18 cellular contexts compared by ENCODE assay signal in genomic region chr1:22276396-22276748, GRCh38.
DNase-seq lines count a peak whose midpoint lies in the region; ATAC-seq and TF ChIP-seq lines count a peak whose summit lies in the region.
"Had no signal": no experiment of that assay in that cellular context is flagged by ENCODE, and none has a peak within 500 bp of the region (broad histone marks: within the 10 kb centered on the region; RNA-seq: fewer than 3 reads in every experiment).

No MANE protein-coding gene starts in this region.

- CTCF ChIA-PET in HEK293 (lab: Yijun Ruan, JAX): interaction anchor here (0.9 to 2.1 kb wide), 11 partner anchors 8 to 171 kb away, joined by 3 to 9 read pairs (median 5); no protein-coding TSS in a partner anchor
- CTCF ChIA-PET in Panc1 (lab: Charles Lee): interaction anchor here (0.7 kb wide), 1 partner anchor 29 kb away, joined by 3 read pairs; no protein-coding TSS in a partner anchor
- CTCF ChIA-PET in CD8-positive, alpha-beta memory T cell (lab: Charles Lee): no interaction called here

- H3K9me3 ChIP-seq in HEK293 (ENCODE audit: control insufficient read depth, insufficient read depth, low read depth, low read length): no peaks in the 10 kb centered on the region
- H3K9me3 ChIP-seq in Panc1 (ENCODE audit: control insufficient read depth, insufficient read depth, low read depth, low read length): no peaks in the 10 kb centered on the region
- H3K9me3 ChIP-seq in CD8-positive, alpha-beta memory T cell (ENCODE audit: low read length): no peaks in the 10 kb centered on the region
- H3K9me3 ChIP-seq: A549 had no signal

- intact Hi-C loops in Panc1 (cut with micrococcal nuclease; ENCODE audit: unreplicated experiment): loop anchor here (10.0 kb wide), 2 partner anchors 118 to 142 kb away; no protein-coding TSS in a partner anchor

- DNase-seq in DMS53 (lab: John Stamatoyannopoulos, UW) (peak; percentile 40), DMS53 treated with DMSO at 0.1 percent for 48 hours (lab: John Stamatoyannopoulos, UW; ENCODE audit: unreplicated experiment) (no peak), Panc1 (ENCODE audit: low read depth, low spot score) (no peak), mesothelial cell of epicardium (ENCODE audit: low spot score in 2 of 2, unreplicated experiment in 2 of 2) (no peak), germinal center (ENCODE audit: low spot score) (no peak)
- DNase-seq in CD8-positive, alpha-beta memory T cell: no peak
- DNase-seq in stimulated activated naive B cell treated with anti-CD40 and anti-IgM and Interleukin-4, amounts not matched to agents 10 μg/mL and 1 μg/mL and 100 μg/mL, for 72 hours: no peak
- DNase-seq: DMS 273 treated with DMSO at 0.1 percent for 48 hours, DMS79 had no signal

- H3K4me1 ChIP-seq in HEK293 (ENCODE audit: control insufficient read depth, insufficient read depth, low read length) (no peaks in the 10 kb centered on the region), Panc1 (ENCODE audit: control insufficient read depth, insufficient read depth, low read length) (no peaks in the 10 kb centered on the region)
- H3K4me1 ChIP-seq in CD8-positive, alpha-beta memory T cell (ENCODE audit: insufficient read depth, low read length): no peaks in the 10 kb centered on the region
- H3K4me1 ChIP-seq: A549 had no signal

- TF ChIP-seq CTCF in HEK293 (tag by site-specific recombination; IDR thresholded peaks at IDR 0.05): no peak
- no peak for TF ChIP-seq CTCF in Panc1 (IDR thresholded peaks at IDR 0.05)
- TF ChIP-seq CTCF in mesothelial cell of epicardium (IDR thresholded peaks at IDR 0.05; ENCODE audit: unreplicated experiment): no peak

- H3K4me3 Mint-ChIP-seq in mesothelial cell of epicardium: no peak overlapping the region
- no peak overlapping the region for H3K4me3 Mint-ChIP-seq in CD8-positive, alpha-beta memory T cell
- H3K4me3 Mint-ChIP-seq in stimulated activated naive B cell treated with anti-CD40 and anti-IgM and Interleukin-4, amounts not matched to agents 10 μg/mL and 1 μg/mL and 100 μg/mL, for 72 hours: no peak overlapping the region
- H3K4me3 Mint-ChIP-seq: B cell; CD4-positive, alpha-beta T cell; CD8-positive, alpha-beta T cell had no signal

- H3K27me3 Mint-ChIP-seq in mesothelial cell of epicardium (ENCODE audit: low read depth): no peaks in the 10 kb centered on the region
- peaks cover 9 to 40% of the 10 kb centered on the region in 2 donors for H3K27me3 Mint-ChIP-seq in CD8-positive, alpha-beta memory T cell
- H3K27me3 Mint-ChIP-seq in stimulated activated naive B cell treated with anti-CD40 and anti-IgM and Interleukin-4, amounts not matched to agents 10 μg/mL and 1 μg/mL and 100 μg/mL, for 72 hours: peaks cover 34 to 40% of the 10 kb centered on the region in 2 donors

- no TSS peak for BruUV-seq in Panc1 (replicated peaks; lab: Mats Ljungman, UMichigan)

- peaks cover 3% of the 10 kb centered on the region for H3K9me3 Mint-ChIP-seq in mesothelial cell of epicardium
- H3K9me3 Mint-ChIP-seq in CD8-positive, alpha-beta memory T cell: peaks cover 0 to 3% (median 0%) of the 10 kb centered on the region in 5 donors
- H3K9me3 Mint-ChIP-seq in stimulated activated naive B cell treated with anti-CD40 and anti-IgM and Interleukin-4, amounts not matched to agents 10 μg/mL and 1 μg/mL and 100 μg/mL, for 72 hours: peaks cover 7 to 11% of the 10 kb centered on the region in 2 donors

- H3K36me3 Mint-ChIP-seq in mesothelial cell of epicardium: peaks cover 3% of the 10 kb centered on the region
- peaks cover 0 to 3% (median 0%) of the 10 kb centered on the region in 3 donors for H3K36me3 Mint-ChIP-seq in CD8-positive, alpha-beta memory T cell
- H3K36me3 Mint-ChIP-seq in stimulated activated naive B cell treated with anti-CD40 and anti-IgM and Interleukin-4, amounts not matched to agents 10 μg/mL and 1 μg/mL and 100 μg/mL, for 72 hours: peaks cover 2 to 3% of the 10 kb centered on the region in 2 donors
- H3K36me3 Mint-ChIP-seq: CD8-positive, alpha-beta T cell had no signal

- no peaks in the 10 kb centered on the region for H3K36me3 ChIP-seq in HEK293 (ENCODE audit: control insufficient read depth in 2 of 2, insufficient read depth in 1 of 2, low read length in 2 of 2)
- no peaks in the 10 kb centered on the region for H3K36me3 ChIP-seq in Panc1 (ENCODE audit: control insufficient read depth, insufficient read depth, low read length)
- H3K36me3 ChIP-seq in CD8-positive, alpha-beta memory T cell (ENCODE audit: insufficient read depth, low read length): no peaks in the 10 kb centered on the region
- H3K36me3 ChIP-seq: BLaER1 treated with 17β-estradiol and CSF1 and Interleukin-3, amounts not matched to agents 10 nM and 100 nM had no signal

- H3K4me3 ChIP-seq in HEK293 (ENCODE audit: low read depth, low read length) (no peak overlapping the region), Panc1 (ENCODE audit: low read depth in 2 of 2, low read length in 2 of 2) (no peak overlapping the region)
- no peak overlapping the region for H3K4me3 ChIP-seq in CD8-positive, alpha-beta memory T cell (ENCODE audit: low read length)
- H3K4me3 ChIP-seq: A549; BLaER1 treated with 17β-estradiol and CSF1 and Interleukin-3, amounts not matched to agents 10 nM and 100 nM; GM12878 had no signal

- in situ Hi-C loops in Panc1 (cut with HindIII; ENCODE audit: low pct_unique_long_range_greater_than_20kb, low sequenced_read_pairs): no loop called here

- POLR2A ChIA-PET in HEK293 (lab: Yijun Ruan, JAX) (no interaction called here), Panc1 (lab: Charles Lee) (interaction anchor here (0.6 kb wide), 1 partner anchor 91 kb away, joined by 4 read pairs; no protein-coding TSS in a partner anchor)
- POLR2A ChIA-PET in CD8-positive, alpha-beta memory T cell (lab: Charles Lee): no interaction called here

- peaks cover 53% of the 10 kb centered on the region for H3K4me1 Mint-ChIP-seq in mesothelial cell of epicardium
- no peaks in the 10 kb centered on the region for H3K4me1 Mint-ChIP-seq in CD8-positive, alpha-beta memory T cell
- H3K4me1 Mint-ChIP-seq in stimulated activated naive B cell treated with anti-CD40 and anti-IgM and Interleukin-4, amounts not matched to agents 10 μg/mL and 1 μg/mL and 100 μg/mL, for 72 hours: no peaks in the 10 kb centered on the region
- H3K4me1 Mint-ChIP-seq: B cell had no signal

- H3K27ac Mint-ChIP-seq in mesothelial cell of epicardium: peak overlapping the region; percentile 43
- H3K27ac Mint-ChIP-seq in CD8-positive, alpha-beta memory T cell: no peak overlapping the region
- no peak overlapping the region for H3K27ac Mint-ChIP-seq in stimulated activated naive B cell treated with anti-CD40 and anti-IgM and Interleukin-4, amounts not matched to agents 10 μg/mL and 1 μg/mL and 100 μg/mL, for 72 hours
- H3K27ac Mint-ChIP-seq: B cell; CD4-positive, alpha-beta T cell; CD8-positive, alpha-beta T cell had no signal

- ATAC-seq in Panc1: peak; percentile 24
- no peak for ATAC-seq in stimulated activated naive B cell treated with anti-CD40 and anti-IgM and Interleukin-4, amounts not matched to agents 10 μg/mL and 1 μg/mL and 100 μg/mL, for 72 hours (replicated peaks)

- H3K27ac ChIP-seq in HEK293 (ENCODE audit: extremely low read depth, low read depth, low read length): no peak overlapping the region
- no peak overlapping the region for H3K27ac ChIP-seq in Panc1 (ENCODE audit: low read length)
- no peak overlapping the region for H3K27ac ChIP-seq in CD8-positive, alpha-beta memory T cell (ENCODE audit: low read depth, low read length)
- H3K27ac ChIP-seq: 22Rv1; A549; BLaER1 treated with 17β-estradiol and CSF1 and Interleukin-3, amounts not matched to agents 10 nM and 100 nM; C4-2B had no signal

- no peaks in the 10 kb centered on the region for H3K27me3 ChIP-seq in Panc1 (ENCODE audit: control insufficient read depth, insufficient read depth, low read length)
- peaks cover 6% of the 10 kb centered on the region for H3K27me3 ChIP-seq in CD8-positive, alpha-beta memory T cell (ENCODE audit: insufficient read depth, low read length, poor library complexity, severe bottlenecking)
- H3K27me3 ChIP-seq: BLaER1 treated with 17β-estradiol and CSF1 and Interleukin-3, amounts not matched to agents 10 nM and 100 nM had no signal

TF ChIP-seq in HEK293, 187 proteins besides CTCF, POLR2A, EP300 and RAD21:
- TF ChIP-seq ZNF174 (tag by site-specific recombination; IDR thresholded peaks at IDR 0.05) (no peak), ZFP3 (tag by site-specific recombination; IDR thresholded peaks at IDR 0.05; ENCODE audit: low read depth) (peak; percentile 79; the same call in 1 of the 2 replicates)
- TF ChIP-seq, protein P1, sequence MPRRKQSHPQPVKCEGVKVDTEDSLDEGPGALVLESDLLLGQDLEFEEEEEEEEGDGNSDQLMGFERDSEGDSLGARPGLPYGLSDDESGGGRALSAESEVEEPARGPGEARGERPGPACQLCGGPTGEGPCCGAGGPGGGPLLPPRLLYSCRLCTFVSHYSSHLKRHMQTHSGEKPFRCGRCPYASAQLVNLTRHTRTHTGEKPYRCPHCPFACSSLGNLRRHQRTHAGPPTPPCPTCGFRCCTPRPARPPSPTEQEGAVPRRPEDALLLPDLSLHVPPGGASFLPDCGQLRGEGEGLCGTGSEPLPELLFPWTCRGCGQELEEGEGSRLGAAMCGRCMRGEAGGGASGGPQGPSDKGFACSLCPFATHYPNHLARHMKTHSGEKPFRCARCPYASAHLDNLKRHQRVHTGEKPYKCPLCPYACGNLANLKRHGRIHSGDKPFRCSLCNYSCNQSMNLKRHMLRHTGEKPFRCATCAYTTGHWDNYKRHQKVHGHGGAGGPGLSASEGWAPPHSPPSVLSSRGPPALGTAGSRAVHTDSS (tag by site-specific recombination; IDR thresholded peaks at IDR 0.05): no peak
